Comparison of ENCODE assay signal across 24 cellular contexts in genomic region chr1:28037946-28038345, GRCh38. TPM values are rescaled to one million over a fixed set of nuclear protein-coding genes. Genes with fewer than 3 reads are reported as not detected.
DNase-seq lines count a peak whose midpoint lies in the region; ATAC-seq, FAIRE-seq and TF ChIP-seq lines count a peak whose summit lies in the region.
"Had no signal": no experiment of that assay in that cellular context is flagged by ENCODE, and none has a peak within 500 bp of the region (broad histone marks: within the 10 kb centered on the region; RNA-seq: fewer than 3 reads in every experiment).

No MANE protein-coding gene starts in this region.

- H3K9me1 ChIP-seq in keratinocyte (ENCODE audit: control insufficient read depth, extremely low read depth, insufficient read depth, low read length): no peaks in the 10 kb centered on the region

- FAIRE-seq in keratinocyte (lab: Jason Lieb, UNC): peak; percentile 29
- FAIRE-seq: H54 had no signal

- H3K79me2 ChIP-seq in Karpas-422 (ENCODE audit: low read length): peaks cover 41% of the 10 kb centered on the region
- no peaks in the 10 kb centered on the region for H3K79me2 ChIP-seq in keratinocyte (ENCODE audit: control insufficient read depth, insufficient read depth, low read length)

- H3K27me3 Mint-ChIP-seq in Calu3 (ENCODE audit: unreplicated experiment) (no peaks in the 10 kb centered on the region), endodermal cell (ENCODE audit: insufficient read depth) (no peaks in the 10 kb centered on the region), T-helper 17 cell (no peaks in the 10 kb centered on the region)
- no peaks in the 10 kb centered on the region for H3K27me3 Mint-ChIP-seq in activated CD8-positive, alpha-beta memory T cell treated with anti-CD3 and anti-CD28 coated beads, Interleukin-2, amount 10 ng/mL, durations not matched to agents 7 days and 5 days

- H2AFZ ChIP-seq in Karpas-422 (ENCODE audit: low read length) (no peak overlapping the region), keratinocyte (ENCODE audit: control insufficient read depth, low read length) (no peak overlapping the region)

- H3K4me1 Mint-ChIP-seq in Calu3 (ENCODE audit: low read depth, unreplicated experiment): no peaks in the 10 kb centered on the region
- H3K4me1 Mint-ChIP-seq in endodermal cell: no peaks in the 10 kb centered on the region
- H3K4me1 Mint-ChIP-seq in T-helper 17 cell: peaks cover 8% of the 10 kb centered on the region
- no peaks in the 10 kb centered on the region for H3K4me1 Mint-ChIP-seq in activated CD8-positive, alpha-beta memory T cell treated with anti-CD3 and anti-CD28 coated beads, Interleukin-2, amount 10 ng/mL, durations not matched to agents 7 days and 5 days

- TF ChIP-seq CTCF in Calu3 (IDR thresholded peaks at IDR 0.05; ENCODE audit: unreplicated experiment) (no peak), endodermal cell (conservative IDR thresholded peaks at IDR 0.05) (no peak), keratinocyte (optimal IDR thresholded peaks at IDR 0.05 in 1 of 3, IDR thresholded peaks at IDR 0.05 in 1 of 3, conservative IDR thresholded peaks at IDR 0.05 in 1 of 3; ENCODE audit: extremely low read depth in 1 of 3, insufficient read depth in 2 of 3, low read length in 3 of 3) (no peak)

- dilution Hi-C loops in keratinocyte (cut with MboI; ENCODE audit: extremely low pct_ligation_motif_present, low sequenced_read_pairs): no loop called here

- peak overlapping the region; percentile 43; the same call in 1 of the 2 replicates for H3K27ac ChIP-seq in Karpas-422 (ENCODE audit: low read length)
- no peak overlapping the region for H3K27ac ChIP-seq in endodermal cell (ENCODE audit: low read depth, low read length)
- H3K27ac ChIP-seq in keratinocyte (ENCODE audit: control insufficient read depth, insufficient read depth, low read length): no peak overlapping the region
- H3K27ac ChIP-seq: C4-2B, HL-60, SJSA1 had no signal

- H3K9me3 Mint-ChIP-seq in Calu3 (ENCODE audit: low read depth, unreplicated experiment): no peaks in the 10 kb centered on the region
- no peaks in the 10 kb centered on the region for H3K9me3 Mint-ChIP-seq in endodermal cell
- no peaks in the 10 kb centered on the region for H3K9me3 Mint-ChIP-seq in activated CD8-positive, alpha-beta memory T cell treated with anti-CD3 and anti-CD28 coated beads, Interleukin-2, amount 10 ng/mL, durations not matched to agents 7 days and 5 days (ENCODE audit: low read depth)

- H3K9me3 ChIP-seq in Karpas-422 (ENCODE audit: low read length) (no peaks in the 10 kb centered on the region), endodermal cell (ENCODE audit: control insufficient read depth, low read length) (no peaks in the 10 kb centered on the region), keratinocyte (ENCODE audit: control insufficient read depth, low read depth, low read length) (no peaks in the 10 kb centered on the region), T-helper 17 cell (ENCODE audit: control insufficient read depth, low read length, poor library complexity, severe bottlenecking) (no peaks in the 10 kb centered on the region)
- H3K9me3 ChIP-seq: SJSA1 had no signal

- H3K9ac ChIP-seq in Karpas-422 (ENCODE audit: low read length): no peak overlapping the region
- no peak overlapping the region for H3K9ac ChIP-seq in endodermal cell (ENCODE audit: extremely low read depth, low read length, poor library complexity, severe bottlenecking)
- H3K9ac ChIP-seq in keratinocyte (ENCODE audit: control insufficient read depth, extremely low read depth, insufficient read depth, low read length): no peak overlapping the region

- no TSS peak for BruUV-seq in Calu3 (replicated peaks; lab: Mats Ljungman, UMichigan)

- H3K4me2 ChIP-seq in Karpas-422 (ENCODE audit: low read depth, low read length, poor library complexity, severe bottlenecking) (no peak overlapping the region), keratinocyte (ENCODE audit: control insufficient read depth, extremely low read depth, insufficient read depth, low read depth, low read length) (no peak overlapping the region)

- H3K4me1 ChIP-seq in Karpas-422 (ENCODE audit: low read length): peaks cover 15% of the 10 kb centered on the region
- H3K4me1 ChIP-seq in endodermal cell (ENCODE audit: control insufficient read depth, insufficient read depth, low read length): no peaks in the 10 kb centered on the region
- no peaks in the 10 kb centered on the region for H3K4me1 ChIP-seq in keratinocyte (ENCODE audit: control insufficient read depth, extremely low read depth, insufficient read depth, low read length)
- H3K4me1 ChIP-seq: SJSA1 had no signal

- no peaks in the 10 kb centered on the region for H3K9me2 ChIP-seq in Karpas-422 (replicated peaks; ENCODE audit: insufficient read depth, low read length)

- H3K4me3 ChIP-seq in Karpas-422 (ENCODE audit: low read length) (no peak overlapping the region), endodermal cell (ENCODE audit: low read length) (no peak overlapping the region), keratinocyte (ENCODE audit: control insufficient read depth in 2 of 3, extremely low read depth in 1 of 3, insufficient read depth in 2 of 3, low read depth in 1 of 3, low read length in 3 of 3) (no peak overlapping the region)
- H3K4me3 ChIP-seq: SJSA1 had no signal

- intact Hi-C loops in Calu3 (cut with micrococcal nuclease; ENCODE audit: unreplicated experiment): no loop called here

- H3K4me3 Mint-ChIP-seq in Calu3 (ENCODE audit: low read depth, unreplicated experiment) (no peak overlapping the region), endodermal cell (no peak overlapping the region), T-helper 17 cell (no peak overlapping the region)
- H3K4me3 Mint-ChIP-seq in activated CD8-positive, alpha-beta memory T cell treated with anti-CD3 and anti-CD28 coated beads, Interleukin-2, amount 10 ng/mL, durations not matched to agents 7 days and 5 days: no peak overlapping the region

- H3K36me3 Mint-ChIP-seq in Calu3 (ENCODE audit: insufficient read depth, unreplicated experiment) (peaks cover 4% of the 10 kb centered on the region), endodermal cell (ENCODE audit: low read depth) (peaks cover 39% of the 10 kb centered on the region), T-helper 17 cell (ENCODE audit: low read depth) (peaks cover 9% of the 10 kb centered on the region)
- H3K36me3 Mint-ChIP-seq in activated CD8-positive, alpha-beta memory T cell treated with anti-CD3 and anti-CD28 coated beads, Interleukin-2, amount 10 ng/mL, durations not matched to agents 7 days and 5 days: peaks cover 22% of the 10 kb centered on the region

- no peaks in the 10 kb centered on the region for H3K27me3 ChIP-seq in Karpas-422 (ENCODE audit: low read length)
- H3K27me3 ChIP-seq in endodermal cell (ENCODE audit: control insufficient read depth, insufficient read depth, low read length, poor library complexity, severe bottlenecking): no peaks in the 10 kb centered on the region
- H3K27me3 ChIP-seq in keratinocyte (ENCODE audit: control insufficient read depth, extremely low read depth, insufficient read depth, low read length): no peaks in the 10 kb centered on the region
- H3K27me3 ChIP-seq: SJSA1 had no signal

- ATAC-seq in T-helper 17 cell: no peak
- no peak for ATAC-seq in activated CD8-positive, alpha-beta memory T cell treated with anti-CD3 and anti-CD28 coated beads, Interleukin-2, amount 10 ng/mL, durations not matched to agents 7 days and 5 days
- ATAC-seq: Panc1, Right ventricle myocardium inferior had no signal

- H4K20me1 ChIP-seq in Karpas-422 (ENCODE audit: insufficient read depth, low read depth, low read length) (no peaks in the 10 kb centered on the region), keratinocyte (ENCODE audit: control insufficient read depth, extremely low read depth, insufficient read depth, low read length) (no peaks in the 10 kb centered on the region)

- CTCF ChIA-PET in Calu3 (lab: Charles Lee): interaction anchor here (1.4 kb wide), 1 partner anchor 50 kb away, joined by 7 read pairs; the partner anchor contains the start of gene EYA3
- CTCF ChIA-PET in activated CD8-positive, alpha-beta memory T cell treated with anti-CD3 and anti-CD28 coated beads, Interleukin-2, amount 10 ng/mL, durations not matched to agents 7 days and 5 days (lab: Charles Lee): interaction anchor here (1.3 kb wide), 1 partner anchor 58 kb away, joined by 6 read pairs; no protein-coding TSS in a partner anchor

- DNase-seq in Calu3: peak; percentile 2
- DNase-seq in Karpas-422: no peak
- no peak for DNase-seq in endodermal cell
- no peak for DNase-seq in keratinocyte (ENCODE audit: low read depth, low spot score)
- no peak for DNase-seq in NCI-H1092 treated with DMSO at 0.1 percent for 48 hours (lab: John Stamatoyannopoulos, UW)
- no peak for DNase-seq in D341Med (ENCODE audit: low spot score)
- DNase-seq in T-helper 17 cell: no peak
- no peak for DNase-seq in activated CD8-positive, alpha-beta memory T cell treated with anti-CD3 and anti-CD28 coated beads, Interleukin-2, amount 10 ng/mL, durations not matched to agents 7 days and 5 days
- DNase-seq: AML-193, EL, GF-D8, KG1, NCI-H1105, NCI-H146, NCI-H2029, NCI-H226, NCI-H510A treated with DMSO at 0.1 percent for 48 hours, NCI-H748 treated with DMSO at 0.1 percent for 48 hours had no signal

- peaks cover 16% of the 10 kb centered on the region; the same call in 1 of the 2 replicates for H3K36me3 ChIP-seq in Karpas-422 (ENCODE audit: insufficient read depth, low read length)
- H3K36me3 ChIP-seq in endodermal cell (ENCODE audit: control insufficient read depth, insufficient read depth, low read length): peaks cover 52% of the 10 kb centered on the region
- H3K36me3 ChIP-seq in keratinocyte (ENCODE audit: control insufficient read depth in 2 of 2, extremely low read depth in 1 of 2, insufficient read depth in 2 of 2, low read length in 2 of 2): peaks cover 3 to 5% of the 10 kb centered on the region in 2 experiments

- 95% methylated on average over 5 to 8 of the region's 8 CpGs for WGBS in endodermal cell (ENCODE audit: insufficient coverage in 1 of 2, insufficient read length in 1 of 2), 2 experiments

- H3K27ac Mint-ChIP-seq in Calu3 (ENCODE audit: unreplicated experiment) (no peak overlapping the region), endodermal cell (peak overlapping the region; percentile 36), T-helper 17 cell (no peak overlapping the region)
- H3K27ac Mint-ChIP-seq in activated CD8-positive, alpha-beta memory T cell treated with anti-CD3 and anti-CD28 coated beads, Interleukin-2, amount 10 ng/mL, durations not matched to agents 7 days and 5 days: no peak overlapping the region

RNA-seq across cellular contexts. Expression of gene EYA3, which starts 50.5 kb away (rescaled TPM):
- 15.0 and 18.8 TPM in 2 replicates for total RNA-seq in Calu3 (2022)
- 17.0 and 28.3 TPM in 2 replicates for total RNA-seq in Karpas-422 (2014; rRNA removed; shearing (Covaris generic); ENCODE audit: low replicate concordance)
- 10 to 100 TPM; 29.3 to 32.8 TPM for total RNA-seq in endodermal cell
- polyA plus RNA-seq in endodermal cell (2013, experiment 1 of 2): 23.9 TPM
- 19.5 TPM for polyA plus RNA-seq in endodermal cell (2013, experiment 2 of 2)
- polyA plus RNA-seq in keratinocyte: 15.5 to 17.7 TPM (median 17.6 TPM) in 3 replicates
- 4.9 TPM for polyA plus RNA-seq in keratinocyte (2011; ENCODE audit: low read depth)
- polyA plus RNA-seq in keratinocyte (2011; cell fraction: cytosol; rRNA removed): 7.5 and 13.3 TPM in 2 replicates
- polyA plus RNA-seq in keratinocyte (2011; cell fraction: nucleus; rRNA removed): 20.1 and 21.5 TPM in 2 replicates
- polyA plus RNA-seq in keratinocyte (2012; ENCODE audit: low replicate concordance): 8.4 and 11.3 TPM in 2 replicates
- 21.7 to 60.5 TPM (median 39.6 TPM) in 3 replicates for polyA minus RNA-seq in keratinocyte
- polyA minus RNA-seq in keratinocyte (2011; cell fraction: cytosol; rRNA and poly(A)+ RNA removed): 22.8 TPM
- 22.2 and 24.5 TPM in 2 replicates for polyA minus RNA-seq in keratinocyte (2011; cell fraction: nucleus; rRNA and poly(A)+ RNA removed)
- 10 to 100 TPM; 12.5 to 13.8 TPM for total RNA-seq in T-helper 17 cell
- total RNA-seq in activated CD8-positive, alpha-beta memory T cell treated with anti-CD3 and anti-CD28 coated beads, Interleukin-2, amount 10 ng/mL, durations not matched to agents 7 days and 5 days: 10 to 100 TPM; 33.2 to 33.4 TPM
